7 cellular contexts compared by ENCODE assay signal in genomic region chr2:11830708-11831301, GRCh38.
A peak's percentile ranks its signal among the peaks of the same experiment; 100 is the strongest.
DNase-seq lines count a peak whose midpoint lies in the region; ATAC-seq and TF ChIP-seq lines count a peak whose summit lies in the region.

No MANE protein-coding gene starts in this region.

- H3K9ac ChIP-seq in smooth muscle cell (ENCODE audit: low read depth): peak overlapping the region; percentile 32

- H3K79me2 ChIP-seq in smooth muscle cell (ENCODE audit: low read depth): no peaks in the 10 kb centered on the region

- H3K27me3 ChIP-seq in gastroesophageal sphincter (no peaks in the 10 kb centered on the region), smooth muscle cell (ENCODE audit: low read depth) (no peaks in the 10 kb centered on the region)

- H3K4me1 ChIP-seq in gastroesophageal sphincter (peaks cover 5 to 25% (median 13%) of the 10 kb centered on the region in 3 donors), smooth muscle cell (ENCODE audit: low read depth) (peaks cover 19% of the 10 kb centered on the region)

- 38 to 43% methylated on average over 6 to 7 of the region's 7 CpGs for WGBS in gastroesophageal sphincter (ENCODE audit: low coverage in 1 of 2), 2 donors
- WGBS in smooth muscle cell (ENCODE audit: low lambda C conversion rate): 66% methylated on average over 7 of the region's 7 CpGs

- peaks cover 13% of the 10 kb centered on the region for H3F3A ChIP-seq in smooth muscle cell (ENCODE audit: low read depth)

- no peaks in the 10 kb centered on the region for H4K20me1 ChIP-seq in smooth muscle cell (ENCODE audit: low read depth)

- no peak for TF ChIP-seq EP300 in gastroesophageal sphincter (IDR thresholded peaks at IDR 0.05)

- H3K4me3 ChIP-seq in HFF-Myc (replicated peaks; ENCODE audit: low read depth, low read length) (peak overlapping the region; percentile 20), gastroesophageal sphincter (peak overlapping the region; percentile 10 to 35), smooth muscle cell (peak overlapping the region; percentile 41)

- H3K36me3 ChIP-seq in gastroesophageal sphincter (peaks cover 0 to 22% of the 10 kb centered on the region in 2 donors), smooth muscle cell (ENCODE audit: low read depth) (no peaks in the 10 kb centered on the region)

- no peak for TF ChIP-seq POLR2A in gastroesophageal sphincter (IDR thresholded peaks at IDR 0.05)

- H3K27ac ChIP-seq in gastroesophageal sphincter (peak overlapping the region; percentile 21 to 81 (median 75)), smooth muscle cell (ENCODE audit: low read depth) (peak overlapping the region; percentile 64)

- H3K36me3 Mint-ChIP-seq in T-helper 17 cell (ENCODE audit: low read depth): no peaks in the 10 kb centered on the region

- H3K4me1 Mint-ChIP-seq in T-helper 17 cell: peaks cover 26% of the 10 kb centered on the region

- H3K27ac Mint-ChIP-seq in T-helper 17 cell: peak overlapping the region; percentile 78

- TF ChIP-seq CTCF in HFF-Myc (IDR thresholded peaks at IDR 0.05; ENCODE audit: low read depth, low read length, missing control alignments) (no peak), gastroesophageal sphincter (IDR thresholded peaks at IDR 0.05) (no peak), smooth muscle cell (IDR thresholded peaks at IDR 0.05; ENCODE audit: borderline replicate concordance, insufficient read depth, poor library complexity, severe bottlenecking) (no peak)

- DNase-seq in HFF-Myc (ENCODE audit: extremely low read depth, low read depth) (no peak), T-helper 17 cell (no peak), smooth muscle cell (lab: John Stamatoyannopoulos, UW; ENCODE audit: unreplicated experiment) (no peak), SW480 (ENCODE audit: low spot score) (no peak), mucosa of gallbladder (ENCODE audit: low spot score) (no peak)
- DNase-seq in stimulated activated CD4-positive, alpha-beta T cell treated with anti-CD3 and anti-CD28 coated beads, Interleukin-4, amount 100 ng/mL, for 4 hours: no peak

- peak overlapping the region; percentile 81 for H3K4me2 ChIP-seq in smooth muscle cell

- no peak for ATAC-seq in T-helper 17 cell
- ATAC-seq in gastroesophageal sphincter: no peak

- peak overlapping the region; percentile 89 for H3K4me3 Mint-ChIP-seq in T-helper 17 cell

- H2AFZ ChIP-seq in smooth muscle cell (ENCODE audit: low read depth): no peak overlapping the region

- H3K9me3 ChIP-seq in T-helper 17 cell (ENCODE audit: control insufficient read depth, low read length, poor library complexity, severe bottlenecking) (no peaks in the 10 kb centered on the region), gastroesophageal sphincter (peaks cover 0 to 3% (median 0%) of the 10 kb centered on the region in 3 donors), smooth muscle cell (replicated peaks; ENCODE audit: low read depth) (no peaks in the 10 kb centered on the region)

- no peaks in the 10 kb centered on the region for H3K27me3 Mint-ChIP-seq in T-helper 17 cell
